Comparison of ENCODE assay signal across 7 cellular contexts in genomic region chr7:73266719-73267368, GRCh38. TPM values are rescaled to one million over a fixed set of nuclear protein-coding genes. Genes with fewer than 3 reads are reported as not detected.
DNase-seq lines count a peak whose midpoint lies in the region; ATAC-seq lines count a peak whose summit lies in the region.
"Not testable (repeated sequence)": the region's sequence is repeated elsewhere in the genome, so short reads cannot be mapped to it uniquely, and the experiment has no call there.

No MANE protein-coding gene starts in this region.

- not testable (repeated sequence) for DNase-seq in activated CD4-positive, alpha-beta T cell treated with anti-CD3 and anti-CD28 coated beads for 36 hours; left ventricle myocardium superior

- intact Hi-C loops in activated CD4-positive, alpha-beta T cell treated with anti-CD3 and anti-CD28 coated beads for 36 hours (cut with DNase I, micrococcal nuclease); left ventricle myocardium superior (cut with micrococcal nuclease): not testable (repeated sequence)

- POLR2A ChIA-PET in activated CD4-positive, alpha-beta T cell treated with anti-CD3 and anti-CD28 coated beads for 36 hours (lab: Charles Lee) = not testable (repeated sequence)

- CTCF ChIA-PET in activated CD4-positive, alpha-beta T cell treated with anti-CD3 and anti-CD28 coated beads for 36 hours (lab: Charles Lee) = not testable (repeated sequence)

- H3K27me3 Mint-ChIP-seq in activated CD4-positive, alpha-beta T cell treated with anti-CD3 and anti-CD28 coated beads for 36 hours = not testable (repeated sequence)

- H3K4me1 Mint-ChIP-seq in activated CD4-positive, alpha-beta T cell treated with anti-CD3 and anti-CD28 coated beads for 36 hours = not testable (repeated sequence)

- not testable (repeated sequence) for H3K36me3 Mint-ChIP-seq in activated CD4-positive, alpha-beta T cell treated with anti-CD3 and anti-CD28 coated beads for 36 hours (ENCODE audit: low read depth)

- peak; percentile 79 for ATAC-seq in GM18873 (IDR thresholded peaks at IDR 0.05; ENCODE audit: low FRiP score, unreplicated experiment)
- peak; percentile 64 for ATAC-seq in GM21381 (IDR thresholded peaks at IDR 0.05; ENCODE audit: unreplicated experiment)
- peak; percentile 84 for ATAC-seq in HG02610 (IDR thresholded peaks at IDR 0.05; ENCODE audit: unreplicated experiment)
- ATAC-seq in HG03045 (IDR thresholded peaks at IDR 0.05; ENCODE audit: unreplicated experiment) = peak; percentile 79
- ATAC-seq in HG03457 (IDR thresholded peaks at IDR 0.05; ENCODE audit: unreplicated experiment) = peak; percentile 75
- peak; percentile 89 for ATAC-seq in activated CD4-positive, alpha-beta T cell treated with anti-CD3 and anti-CD28 coated beads for 36 hours
- ATAC-seq in left ventricle myocardium superior = peak; percentile 94

- H3K4me3 Mint-ChIP-seq in activated CD4-positive, alpha-beta T cell treated with anti-CD3 and anti-CD28 coated beads for 36 hours = not testable (repeated sequence)

- H3K9me3 Mint-ChIP-seq in activated CD4-positive, alpha-beta T cell treated with anti-CD3 and anti-CD28 coated beads for 36 hours (ENCODE audit: low read depth) = not testable (repeated sequence)

- not testable (repeated sequence) for H3K27ac Mint-ChIP-seq in activated CD4-positive, alpha-beta T cell treated with anti-CD3 and anti-CD28 coated beads for 36 hours

RNA-seq across cellular contexts. Expression of gene NSUN5, which starts 41.8 kb away (rescaled TPM):
- 10 to 100 TPM; 50.6 to 68.6 TPM for total RNA-seq in activated CD4-positive, alpha-beta T cell treated with anti-CD3 and anti-CD28 coated beads for 36 hours
- 19.6 TPM for total RNA-seq in left ventricle myocardium superior
